In the genomic region with DNA sequence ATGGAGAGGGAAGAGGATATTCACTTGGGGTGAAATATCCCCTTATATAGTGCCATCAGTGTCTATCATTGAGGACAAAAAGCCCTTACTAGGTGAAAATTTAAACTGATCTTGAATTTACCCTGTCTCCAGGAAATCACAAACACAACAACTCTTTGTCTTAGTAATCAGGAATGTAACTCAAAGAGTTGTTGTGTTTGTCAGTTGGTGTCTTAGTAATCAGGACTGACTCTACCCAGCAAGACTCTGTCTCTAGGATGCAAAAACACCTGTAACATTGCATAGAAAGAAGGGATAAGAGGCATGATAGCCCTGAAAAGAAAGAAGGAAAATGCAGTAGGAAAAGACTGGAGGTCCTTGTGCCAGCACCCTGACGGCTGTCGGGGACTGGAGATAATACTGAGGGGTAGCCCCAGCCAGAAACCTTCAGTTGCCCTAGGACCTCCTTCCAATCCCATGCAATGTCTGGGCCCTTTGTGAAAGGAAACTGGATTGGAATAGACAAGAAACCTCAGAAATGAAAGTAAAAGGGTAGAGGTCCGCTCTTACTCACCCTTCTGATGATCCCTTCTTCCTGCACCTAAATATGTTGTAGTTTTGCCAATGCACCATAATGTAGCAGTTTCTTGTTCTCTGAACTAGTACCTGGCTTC, we compare ENCODE assay signal across 9 cellular contexts. TPM values are rescaled to one million over a fixed set of nuclear protein-coding genes. Genes with fewer than 3 reads are reported as not detected.
DNase-seq lines count a peak whose midpoint lies in the region; ATAC-seq and TF ChIP-seq lines count a peak whose summit lies in the region.
"Had no signal": no experiment of that assay in that cellular context is flagged by ENCODE, and none has a peak within 500 bp of the region (broad histone marks: within the 10 kb centered on the region; RNA-seq: fewer than 3 reads in every experiment).

No MANE protein-coding gene starts in this region.

- peak; percentile 12 for ATAC-seq in GM18505 (IDR thresholded peaks at IDR 0.05; ENCODE audit: unreplicated experiment)
- peak; percentile 57 for ATAC-seq in GM21619 (IDR thresholded peaks at IDR 0.05; ENCODE audit: unreplicated experiment)

- no peak overlapping the region for H3K27ac ChIP-seq in effector memory CD4-positive, alpha-beta T cell (ENCODE audit: insufficient read depth, low read length, poor library complexity, severe bottlenecking)

- in situ Hi-C loops in SK-MEL-5 (cut with HindIII; ENCODE audit: low pct_unique_long_range_greater_than_20kb, low sequenced_read_pairs) (no loop called here), HAP-1 (cut with MboI; ENCODE audit: low sequenced_read_pairs) (loop anchor here (10.0 kb wide), 1 partner anchor 126 kb away; no protein-coding TSS in a partner anchor)

- TF ChIP-seq POLR2A in GM18505 (IDR thresholded peaks at IDR 0.05; ENCODE audit: borderline replicate concordance, extremely low read depth, insufficient read depth, insufficient read length): no peak

- DNase-seq in SK-MEL-5 (ENCODE audit: low read depth, low spot score): peak; percentile 20
- DNase-seq in kidney tubule cell (ENCODE audit: low spot score): peak; percentile 56
- no peak for DNase-seq in effector memory CD4-positive, alpha-beta T cell
- no peak for DNase-seq in activated gamma-delta T cell treated with Interleukin-2 at 50 U/mL for 16 hours
- DNase-seq in NCI-H2029 (lab: John Stamatoyannopoulos, UW): no peak
- DNase-seq in HAP-1 (ENCODE audit: low spot score in 2 of 2): no peak
- DNase-seq: activated B cell treated with CpG ODN at 0.5 μM for 24 hours had no signal

- no peaks in the 10 kb centered on the region for H3K36me3 ChIP-seq in effector memory CD4-positive, alpha-beta T cell (ENCODE audit: control insufficient read depth, insufficient read depth, low read length)
- no peaks in the 10 kb centered on the region for H3K36me3 ChIP-seq in HAP-1 (replicated peaks)

- no peak overlapping the region for H3K4me3 ChIP-seq in effector memory CD4-positive, alpha-beta T cell (ENCODE audit: insufficient read depth, low read depth, low read length, poor library complexity, severe bottlenecking)
- H3K4me3 ChIP-seq in HAP-1: no peak overlapping the region

- no peaks in the 10 kb centered on the region for H3K27me3 ChIP-seq in effector memory CD4-positive, alpha-beta T cell (replicated peaks; ENCODE audit: control insufficient read depth, insufficient read depth, low read length, poor library complexity, severe bottlenecking)
- H3K27me3 ChIP-seq in HAP-1 (ENCODE audit: low read depth): no peaks in the 10 kb centered on the region

- no peaks in the 10 kb centered on the region for H3K9me3 ChIP-seq in effector memory CD4-positive, alpha-beta T cell (ENCODE audit: control insufficient read depth, low read length)
- peaks cover 2% of the 10 kb centered on the region for H3K9me3 ChIP-seq in HAP-1

- H3K4me1 ChIP-seq in effector memory CD4-positive, alpha-beta T cell (ENCODE audit: control insufficient read depth, insufficient read depth, low read length, poor library complexity, severe bottlenecking): peaks cover 2% of the 10 kb centered on the region
- no peaks in the 10 kb centered on the region for H3K4me1 ChIP-seq in HAP-1

RNA-seq across cellular contexts. Expression of gene HMGB2, which starts 45.3 kb away (rescaled TPM):
- 79.3 and 92.1 TPM in 2 replicates for total RNA-seq in SK-MEL-5 (2014; rRNA removed; shearing (Covaris generic))
- 109 and 118 TPM in 2 replicates for polyA plus RNA-seq in SK-MEL-5 (2015; cell fraction: cytosol; rRNA removed)
- polyA plus RNA-seq in SK-MEL-5 (2015; cell fraction: nucleus; rRNA removed): 78.4 and 105 TPM in 2 replicates

Comparison
In these comparisons a context has a peak if more than half of its experiments do, and no peak if none do; other contexts are left out.
1. DNase-seq: peak in SK-MEL-5 (single experiment) and kidney tubule cell (single experiment); none in effector memory CD4-positive, alpha-beta T cell (0 of 3), activated gamma-delta T cell treated with Interleukin-2 at 50 U/mL for 16 hours (single experiment), NCI-H2029 (single experiment) and HAP-1 (0 of 2).